ENCODE assay signal across 1 cellular context in the genomic region with DNA sequence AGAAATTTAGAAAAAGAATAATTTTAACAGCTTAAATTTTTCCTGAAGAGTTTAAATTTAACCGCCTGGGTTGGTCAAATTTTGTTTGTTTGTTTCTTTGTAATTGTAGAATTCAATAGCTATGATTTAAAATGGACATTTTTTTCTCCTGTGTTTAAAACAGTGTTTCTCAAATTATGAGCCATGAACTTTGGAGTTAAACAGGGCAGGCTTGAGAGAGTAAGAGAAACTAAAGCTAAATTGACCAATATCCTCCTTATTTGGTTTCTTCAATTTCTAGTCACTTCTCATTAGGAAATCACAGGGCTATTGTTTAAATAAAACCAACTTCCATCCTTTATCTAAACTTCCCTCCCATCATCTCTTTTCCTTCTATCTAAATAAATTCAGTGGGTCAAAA.
TF ChIP-seq lines count a peak whose summit lies in the region.

No MANE protein-coding gene starts in this region.

TF ChIP-seq in SK-N-SH treated with all-trans-retinoic acid at 6 μM for 48 hours, 23 proteins besides CTCF, POLR2A, EP300 and RAD21 (continued from another document):
- TF ChIP-seq, protein P1, sequence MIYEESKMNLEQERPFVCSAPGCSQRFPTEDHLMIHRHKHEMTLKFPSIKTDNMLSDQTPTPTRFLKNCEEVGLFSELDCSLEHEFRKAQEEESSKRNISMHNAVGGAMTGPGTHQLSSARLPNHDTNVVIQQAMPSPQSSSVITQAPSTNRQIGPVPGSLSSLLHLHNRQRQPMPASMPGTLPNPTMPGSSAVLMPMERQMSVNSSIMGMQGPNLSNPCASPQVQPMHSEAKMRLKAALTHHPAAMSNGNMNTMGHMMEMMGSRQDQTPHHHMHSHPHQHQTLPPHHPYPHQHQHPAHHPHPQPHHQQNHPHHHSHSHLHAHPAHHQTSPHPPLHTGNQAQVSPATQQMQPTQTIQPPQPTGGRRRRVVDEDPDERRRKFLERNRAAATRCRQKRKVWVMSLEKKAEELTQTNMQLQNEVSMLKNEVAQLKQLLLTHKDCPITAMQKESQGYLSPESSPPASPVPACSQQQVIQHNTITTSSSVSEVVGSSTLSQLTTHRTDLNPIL (CRISPR knock-in tag; IDR thresholded peaks at IDR 0.05; ENCODE audit: low read depth), result no peak
- TF ChIP-seq PPARA (CRISPR knock-in tag; IDR thresholded peaks at IDR 0.05; ENCODE audit: borderline replicate concordance) (no peak), SNAI2 (CRISPR knock-in tag; IDR thresholded peaks at IDR 0.05) (no peak), ZNF565 (CRISPR knock-in tag; conservative IDR thresholded peaks at IDR 0.05; ENCODE audit: low read depth) (no peak), ESRRG (CRISPR knock-in tag; IDR thresholded peaks at IDR 0.05) (no peak), ZFP3 (CRISPR knock-in tag; IDR thresholded peaks at IDR 0.05) (no peak)
- TF ChIP-seq, protein P2, sequence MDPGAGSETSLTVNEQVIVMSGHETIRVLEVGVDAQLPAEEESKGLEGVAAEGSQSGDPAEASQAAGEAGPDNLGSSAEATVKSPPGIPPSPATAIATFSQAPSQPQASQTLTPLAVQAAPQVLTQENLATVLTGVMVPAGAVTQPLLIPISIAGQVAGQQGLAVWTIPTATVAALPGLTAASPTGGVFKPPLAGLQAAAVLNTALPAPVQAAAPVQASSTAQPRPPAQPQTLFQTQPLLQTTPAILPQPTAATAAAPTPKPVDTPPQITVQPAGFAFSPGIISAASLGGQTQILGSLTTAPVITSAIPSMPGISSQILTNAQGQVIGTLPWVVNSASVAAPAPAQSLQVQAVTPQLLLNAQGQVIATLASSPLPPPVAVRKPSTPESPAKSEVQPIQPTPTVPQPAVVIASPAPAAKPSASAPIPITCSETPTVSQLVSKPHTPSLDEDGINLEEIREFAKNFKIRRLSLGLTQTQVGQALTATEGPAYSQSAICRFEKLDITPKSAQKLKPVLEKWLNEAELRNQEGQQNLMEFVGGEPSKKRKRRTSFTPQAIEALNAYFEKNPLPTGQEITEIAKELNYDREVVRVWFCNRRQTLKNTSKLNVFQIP (CRISPR knock-in tag; IDR thresholded peaks at IDR 0.05; ENCODE audit: borderline replicate concordance, low read depth), result no peak
